Comparison of ENCODE assay signal across 16 cellular contexts in genomic region chr16:1167276-1168107, GRCh38. TPM values are rescaled to one million over a fixed set of nuclear protein-coding genes. Genes with fewer than 3 reads are reported as not detected.
DNase-seq lines count a peak whose midpoint lies in the region; ATAC-seq and TF ChIP-seq lines count a peak whose summit lies in the region.
"Had no signal": no experiment of that assay in that cellular context is flagged by ENCODE, and none has a peak within 500 bp of the region (broad histone marks: within the 10 kb centered on the region; RNA-seq: fewer than 3 reads in every experiment).

No MANE protein-coding gene starts in this region.

- H3K9ac ChIP-seq in smooth muscle cell (ENCODE audit: low read depth), result no peak overlapping the region
- H3K9ac ChIP-seq: SK-N-SH had no signal

- WGBS in gastroesophageal sphincter (ENCODE audit: low coverage in 1 of 2), 2 donors, result 38% methylated on average over 10 of the region's 52 CpGs; no CpG with 5 or more reads in 1 of the 2 donors
- WGBS in hepatocyte (ENCODE audit: low lambda C conversion rate, missing lambda C conversion rate), result 80% methylated on average over 49 of the region's 52 CpGs
- 92% methylated on average over 51 of the region's 52 CpGs for WGBS in smooth muscle cell (ENCODE audit: low lambda C conversion rate)

- H3K9me2 ChIP-seq in hepatocyte (replicated peaks; ENCODE audit: insufficient read depth), result no peaks in the 10 kb centered on the region
- H3K9me2 ChIP-seq: SK-N-SH had no signal

- no peak for TF ChIP-seq EP300 in gastroesophageal sphincter (IDR thresholded peaks at IDR 0.05)

- H3K27me3 ChIP-seq in gastroesophageal sphincter, result peaks cover 24% of the 10 kb centered on the region
- no peaks in the 10 kb centered on the region for H3K27me3 ChIP-seq in hepatocyte
- H3K27me3 ChIP-seq in smooth muscle cell (ENCODE audit: low read depth), result no peaks in the 10 kb centered on the region

- H3K4me3 Mint-ChIP-seq in stimulated activated naive CD8-positive, alpha-beta T cell treated with anti-CD3 and anti-CD28 coated beads, Interleukin-15, amount 100 ng/mL, for 72 hours, result no peak overlapping the region
- H3K4me3 Mint-ChIP-seq: activated CD4-positive, alpha-beta memory T cell treated with anti-CD3 and anti-CD28 coated beads for 36 hours; activated naive CD8-positive, alpha-beta T cell treated with anti-CD3 and anti-CD28 coated beads, Interleukin-2, amount 50 U/mL, for 24 hours had no signal

- no peak overlapping the region for H3K4me2 ChIP-seq in hepatocyte
- H3K4me2 ChIP-seq in smooth muscle cell, result no peak overlapping the region
- H3K4me2 ChIP-seq: SK-N-SH had no signal

- H3K27ac ChIP-seq in gastroesophageal sphincter (peak overlapping the region; percentile 94 to 98 (median 94)), hepatocyte (no peak overlapping the region), smooth muscle cell (ENCODE audit: low read depth) (no peak overlapping the region)
- H3K27ac ChIP-seq: skin epidermis had no signal

- no peak overlapping the region for H3K4me3 ChIP-seq in LNCaP clone FGC (ENCODE audit: low read depth, low read length)
- no peak overlapping the region for H3K4me3 ChIP-seq in gastroesophageal sphincter
- H3K4me3 ChIP-seq in hepatocyte, result no peak overlapping the region
- no peak overlapping the region for H3K4me3 ChIP-seq in smooth muscle cell
- H3K4me3 ChIP-seq: skin epidermis had no signal

- peak; percentile 11 for DNase-seq in LNCaP clone FGC (ENCODE audit: low read depth)
- DNase-seq in NCI-H524 (lab: John Stamatoyannopoulos, UW), result peak; percentile 91 to 94
- DNase-seq in renal cortical epithelial cell (ENCODE audit: low read depth), result peak; percentile 40
- DNase-seq in stimulated activated naive CD8-positive, alpha-beta T cell treated with anti-CD3 and anti-CD28 coated beads, Interleukin-15, amount 100 ng/mL, for 72 hours, result no peak
- DNase-seq in hepatocyte (ENCODE audit: low spot score), result no peak
- DNase-seq in smooth muscle cell (lab: John Stamatoyannopoulos, UW; ENCODE audit: unreplicated experiment), result no peak
- DNase-seq: activated CD4-positive, alpha-beta memory T cell treated with anti-CD3 and anti-CD28 coated beads for 36 hours; activated naive CD8-positive, alpha-beta T cell treated with anti-CD3 and anti-CD28 coated beads, Interleukin-2, amount 50 U/mL, for 24 hours; DND-41; left cardiac atrium; SK-N-SH had no signal

- no peak for ATAC-seq in gastroesophageal sphincter
- ATAC-seq in GM21737 (IDR thresholded peaks at IDR 0.05; ENCODE audit: unreplicated experiment), result no peak
- ATAC-seq in stimulated activated naive CD8-positive, alpha-beta T cell treated with anti-CD3 and anti-CD28 coated beads, Interleukin-15, amount 100 ng/mL, for 72 hours, result no peak
- ATAC-seq: activated naive CD8-positive, alpha-beta T cell treated with anti-CD3 and anti-CD28 coated beads, Interleukin-2, amount 50 U/mL, for 24 hours; HCT116; left cardiac atrium had no signal

- no peaks in the 10 kb centered on the region for H3F3A ChIP-seq in smooth muscle cell (ENCODE audit: low read depth)

- H3K27ac Mint-ChIP-seq in stimulated activated naive CD8-positive, alpha-beta T cell treated with anti-CD3 and anti-CD28 coated beads, Interleukin-15, amount 100 ng/mL, for 72 hours, result no peak overlapping the region
- H3K27ac Mint-ChIP-seq: activated CD4-positive, alpha-beta memory T cell treated with anti-CD3 and anti-CD28 coated beads for 36 hours; activated naive CD8-positive, alpha-beta T cell treated with anti-CD3 and anti-CD28 coated beads, Interleukin-2, amount 50 U/mL, for 24 hours had no signal

- peaks cover 8% of the 10 kb centered on the region for H3K27me3 Mint-ChIP-seq in stimulated activated naive CD8-positive, alpha-beta T cell treated with anti-CD3 and anti-CD28 coated beads, Interleukin-15, amount 100 ng/mL, for 72 hours
- H3K27me3 Mint-ChIP-seq: activated naive CD8-positive, alpha-beta T cell treated with anti-CD3 and anti-CD28 coated beads, Interleukin-2, amount 50 U/mL, for 24 hours had no signal

- H3K9me3 ChIP-seq in gastroesophageal sphincter (no peaks in the 10 kb centered on the region), hepatocyte (ENCODE audit: low read depth) (no peaks in the 10 kb centered on the region), smooth muscle cell (replicated peaks; ENCODE audit: low read depth) (no peaks in the 10 kb centered on the region)
- H3K9me3 ChIP-seq: SK-N-SH had no signal

- no peak for TF ChIP-seq CTCF in LNCaP clone FGC (IDR thresholded peaks at IDR 0.05; ENCODE audit: control insufficient read depth, extremely low read depth, insufficient read depth)
- no peak for TF ChIP-seq CTCF in gastroesophageal sphincter (IDR thresholded peaks at IDR 0.05)
- no peak for TF ChIP-seq CTCF in hepatocyte (IDR thresholded peaks at IDR 0.05; ENCODE audit: poor library complexity)
- TF ChIP-seq CTCF in smooth muscle cell (IDR thresholded peaks at IDR 0.05; ENCODE audit: borderline replicate concordance, insufficient read depth, poor library complexity, severe bottlenecking), result no peak

- H4K20me1 ChIP-seq in hepatocyte (ENCODE audit: insufficient read depth, poor library complexity, severe bottlenecking) (no peaks in the 10 kb centered on the region), smooth muscle cell (ENCODE audit: low read depth) (peaks cover 18% of the 10 kb centered on the region)

- H2AFZ ChIP-seq in hepatocyte (no peak overlapping the region), smooth muscle cell (ENCODE audit: low read depth) (no peak overlapping the region)

- no peaks in the 10 kb centered on the region for H3K4me1 Mint-ChIP-seq in stimulated activated naive CD8-positive, alpha-beta T cell treated with anti-CD3 and anti-CD28 coated beads, Interleukin-15, amount 100 ng/mL, for 72 hours
- H3K4me1 Mint-ChIP-seq: activated naive CD8-positive, alpha-beta T cell treated with anti-CD3 and anti-CD28 coated beads, Interleukin-2, amount 50 U/mL, for 24 hours had no signal

- TF ChIP-seq POLR2A in gastroesophageal sphincter (IDR thresholded peaks at IDR 0.05), result no peak

- H3K9me3 Mint-ChIP-seq in stimulated activated naive CD8-positive, alpha-beta T cell treated with anti-CD3 and anti-CD28 coated beads, Interleukin-15, amount 100 ng/mL, for 72 hours, result no peaks in the 10 kb centered on the region
- H3K9me3 Mint-ChIP-seq: activated CD4-positive, alpha-beta memory T cell treated with anti-CD3 and anti-CD28 coated beads for 36 hours; activated naive CD8-positive, alpha-beta T cell treated with anti-CD3 and anti-CD28 coated beads, Interleukin-2, amount 50 U/mL, for 24 hours had no signal

- H3K36me3 ChIP-seq in gastroesophageal sphincter (peaks cover 0 to 6% of the 10 kb centered on the region in 2 donors), hepatocyte (replicated peaks; ENCODE audit: insufficient read depth, low read depth) (no peaks in the 10 kb centered on the region), smooth muscle cell (ENCODE audit: low read depth) (no peaks in the 10 kb centered on the region)

- H3K4me1 ChIP-seq in gastroesophageal sphincter, result peaks cover 4 to 100% (median 62%) of the 10 kb centered on the region in 3 donors
- H3K4me1 ChIP-seq in hepatocyte (ENCODE audit: insufficient read depth), result no peaks in the 10 kb centered on the region
- H3K4me1 ChIP-seq in smooth muscle cell (ENCODE audit: low read depth), result peaks cover 13% of the 10 kb centered on the region

- H3K79me2 ChIP-seq in hepatocyte, result no peaks in the 10 kb centered on the region
- no peaks in the 10 kb centered on the region for H3K79me2 ChIP-seq in smooth muscle cell (ENCODE audit: low read depth)

RNA-seq across cellular contexts. Expression of gene CACNA1H, which starts 14.6 kb away (rescaled TPM):
- total RNA-seq in gastroesophageal sphincter (100 to 1,000 TPM; 133 to 330 (median 173) TPM), renal cortical epithelial cell (1.0 and 36.2 TPM in 2 replicates), hepatocyte (8.6 and 9.1 TPM in 2 replicates), smooth muscle cell (1.7 TPM in 2 replicates)
- polyA plus RNA-seq in hepatocyte (9.1 and 9.7 TPM in 2 replicates), smooth muscle cell (1.4 and 2.6 TPM in 2 replicates)
- polyA plus RNA-seq: SK-N-SH had no signal

RNA-seq across cellular contexts. Expression of gene TPSG1, which starts 57.6 kb away (rescaled TPM):
- total RNA-seq in gastroesophageal sphincter (1 to 10 TPM in 1 of 4 donors, under 1 TPM in 1, not detected in 2; 0.31 to 3.0 TPM), renal cortical epithelial cell (not detected in 2 replicates), hepatocyte (0.67 and 1.3 TPM in 2 replicates), smooth muscle cell (not detected in 2 replicates)
- polyA plus RNA-seq in hepatocyte (2.0 and 2.3 TPM in 2 replicates), smooth muscle cell (not detected in 2 replicates)
- total RNA-seq: activated CD4-positive, alpha-beta memory T cell treated with anti-CD3 and anti-CD28 coated beads for 36 hours; epithelial cell of proximal tubule had no signal
- polyA plus RNA-seq: SK-N-SH had no signal

Comparison
In these comparisons a context has a peak if more than half of its experiments do, and no peak if none do; other contexts are left out.
1. DNase-seq: peak in LNCaP clone FGC (single experiment), NCI-H524 (2 of 2) and renal cortical epithelial cell (single experiment); none in stimulated activated naive CD8-positive, alpha-beta T cell treated with anti-CD3 and anti-CD28 coated beads, Interleukin-15, amount 100 ng/mL, for 72 hours (0 of 2), hepatocyte (single experiment) and smooth muscle cell (single experiment).
2. H3K27ac ChIP-seq: peak in gastroesophageal sphincter (4 of 4); none in hepatocyte (single experiment) and smooth muscle cell (single experiment).